In genomic region chr7:49243521-49243920, GRCh38 we compare ENCODE assay signal across 24 cellular contexts.
A peak's percentile ranks its signal among the peaks of the same experiment; 100 is the strongest.
DNase-seq lines count a peak whose midpoint lies in the region; ATAC-seq and TF ChIP-seq lines count a peak whose summit lies in the region.
"Had no signal": no experiment of that assay in that cellular context is flagged by ENCODE, and none has a peak within 500 bp of the region (broad histone marks: within the 10 kb centered on the region; RNA-seq: fewer than 3 reads in every experiment).

No MANE protein-coding gene starts in this region.

- H3K4me3 ChIP-seq in GM23338 = no peak overlapping the region
- H3K4me3 ChIP-seq in OCI-LY7 (ENCODE audit: low read depth, low read length, poor library complexity, severe bottlenecking) = no peak overlapping the region
- H3K4me3 ChIP-seq in epithelial cell of proximal tubule (ENCODE audit: low read depth, low read length) = no peak overlapping the region
- H3K4me3 ChIP-seq: heart right ventricle, tibial nerve had no signal

- H3K36me3 ChIP-seq in GM23338 (ENCODE audit: insufficient read depth) (peaks cover 4% of the 10 kb centered on the region; the same call in 1 of the 2 replicates), OCI-LY7 (ENCODE audit: insufficient read depth, low read length) (no peaks in the 10 kb centered on the region)
- H3K36me3 ChIP-seq: heart right ventricle, tibial nerve had no signal

- H3K4me3 Mint-ChIP-seq in GM23338 (no peak overlapping the region), T-helper 17 cell (no peak overlapping the region)
- H3K4me3 Mint-ChIP-seq: activated T-cell treated with anti-CD3 and anti-CD28 coated beads, Interleukin-2, amount 50 U/mL, for 4 hours; CD8-positive, alpha-beta T cell had no signal

- H4K20me1 ChIP-seq in GM23338 (replicated peaks; ENCODE audit: insufficient read depth) (no peaks in the 10 kb centered on the region), OCI-LY7 (ENCODE audit: insufficient read depth, low read length) (no peaks in the 10 kb centered on the region)

- POLR2A ChIA-PET in OCI-LY7 (lab: Charles Lee) = interaction anchor here (0.6 to 2.5 kb wide), 3 partner anchors 11 to 452 kb away, joined by 3 to 8 read pairs (median 3); no protein-coding TSS in a partner anchor

- H3K4me1 ChIP-seq in GM23338 (ENCODE audit: insufficient read depth) (peaks cover 49% of the 10 kb centered on the region), OCI-LY7 (ENCODE audit: insufficient read depth, low read length, poor library complexity, severe bottlenecking) (peaks cover 27% of the 10 kb centered on the region)
- H3K4me1 ChIP-seq: heart right ventricle, tibial nerve had no signal

- H3K4me1 Mint-ChIP-seq in GM23338 (peaks cover 66% of the 10 kb centered on the region), T-helper 17 cell (no peaks in the 10 kb centered on the region)

- CTCF ChIA-PET in OCI-LY7 (lab: Charles Lee; ENCODE audit: unreplicated experiment) = no interaction called here

- H2AFZ ChIP-seq in GM23338 (no peak overlapping the region), OCI-LY7 (ENCODE audit: low read length) (peak overlapping the region; percentile 89; the same call in 1 of the 2 replicates)

- peaks cover 30% of the 10 kb centered on the region for H3K36me3 Mint-ChIP-seq in GM23338 (ENCODE audit: low read depth)
- no peaks in the 10 kb centered on the region for H3K36me3 Mint-ChIP-seq in T-helper 17 cell (ENCODE audit: low read depth)
- H3K36me3 Mint-ChIP-seq: CD8-positive, alpha-beta T cell had no signal

- H3K27ac Mint-ChIP-seq in GM23338 (peak overlapping the region; percentile 91; the same call in 1 of the 2 replicates), T-helper 17 cell (no peak overlapping the region)
- H3K27ac Mint-ChIP-seq: CD8-positive, alpha-beta T cell had no signal

- intact Hi-C loops in OCI-LY7 (cut with micrococcal nuclease; ENCODE audit: unreplicated experiment) = no loop called here

- peak; percentile 61 for DNase-seq in GM23338 (ENCODE audit: low spot score)
- DNase-seq in OCI-LY7 (ENCODE audit: low spot score) = no peak
- DNase-seq in epithelial cell of proximal tubule (ENCODE audit: low read depth) = no peak
- no peak for DNase-seq in T-helper 17 cell
- DNase-seq: activated CD4-positive, alpha-beta T cell treated with anti-CD3 and anti-CD28 coated beads for 4 hours; activated T-cell treated with anti-CD3 and anti-CD28 coated beads, Interleukin-2, amount 50 U/mL, for 4 hours; CD8-positive, alpha-beta T cell; DMS153; foreskin fibroblast; GF-D8; H7; heart right ventricle; left colon; mesenchymal stem cell; NCI-H146; NCI-H526; nucleus accumbens; stimulated activated CD8-positive, alpha-beta memory T cell treated with anti-CD3 and anti-CD28 coated beads, Interleukin-4, amount 100 ng/mL, for 48 hours; T-helper 1 cell had no signal

- ATAC-seq in GM23338 = no peak; the same call in 2 of the 3 replicates
- no peak for ATAC-seq in GM19463 (IDR thresholded peaks at IDR 0.05; ENCODE audit: unreplicated experiment)
- no peak for ATAC-seq in T-helper 17 cell
- ATAC-seq in GM18873 (IDR thresholded peaks at IDR 0.05; ENCODE audit: low FRiP score, unreplicated experiment) = no peak
- ATAC-seq: activated T-cell treated with anti-CD3 and anti-CD28 coated beads, Interleukin-2, amount 50 U/mL, for 4 hours; CD8-positive, alpha-beta T cell; heart right ventricle; left colon had no signal

- H3K27ac ChIP-seq in C4-2B (no peak overlapping the region), GM23338 (ENCODE audit: low read depth) (no peak overlapping the region; the same call in 1 of the 2 replicates), OCI-LY7 (ENCODE audit: low read depth, low read length, poor library complexity, severe bottlenecking) (no peak overlapping the region)
- H3K27ac ChIP-seq: epithelial cell of prostate, heart right ventricle, tibial nerve had no signal

- no peaks in the 10 kb centered on the region for H3K27me3 ChIP-seq in GM23338 (ENCODE audit: insufficient read depth)
- H3K27me3 ChIP-seq: heart right ventricle, tibial nerve had no signal

- H3K27me3 Mint-ChIP-seq in GM23338 (ENCODE audit: insufficient read depth, low read depth, poor library complexity) (peaks cover 1% of the 10 kb centered on the region), T-helper 17 cell (no peaks in the 10 kb centered on the region)

- no TSS peak for BruUV-seq in OCI-LY7 (replicated peaks; lab: Mats Ljungman, UMichigan)

- H3K79me2 ChIP-seq in GM23338 (replicated peaks; ENCODE audit: insufficient read depth) (no peaks in the 10 kb centered on the region), OCI-LY7 (ENCODE audit: insufficient read depth, low read depth, low read length) (no peaks in the 10 kb centered on the region)

- H3K9me3 ChIP-seq in OCI-LY7 (ENCODE audit: low read length) = peaks cover 5% of the 10 kb centered on the region; the same call in 1 of the 2 replicates
- no peaks in the 10 kb centered on the region for H3K9me3 ChIP-seq in T-helper 17 cell (ENCODE audit: control insufficient read depth, low read length, poor library complexity, severe bottlenecking)

- H3K9me2 ChIP-seq in GM23338 (ENCODE audit: insufficient read depth) (peaks cover 5% of the 10 kb centered on the region; the same call in 1 of the 2 replicates), OCI-LY7 (ENCODE audit: insufficient read depth, low read length) (no peaks in the 10 kb centered on the region)

- peaks cover 15% of the 10 kb centered on the region for H3K9me3 Mint-ChIP-seq in GM23338

- no peaks in the 10 kb centered on the region for H3F3A ChIP-seq in GM23338 (replicated peaks; ENCODE audit: low read depth)

- TF ChIP-seq CTCF in C4-2B (conservative IDR thresholded peaks at IDR 0.05) (peak; percentile 36), GM23338 (conservative IDR thresholded peaks at IDR 0.05; ENCODE audit: low read depth in 2 of 2) (peak; percentile 65 to 85), OCI-LY7 (conservative IDR thresholded peaks at IDR 0.05; ENCODE audit: low read length) (peak; percentile 65), epithelial cell of proximal tubule (conservative IDR thresholded peaks at IDR 0.05; ENCODE audit: low read depth, low read length) (peak; percentile 12)

- H3K4me2 ChIP-seq in GM23338 = no peak overlapping the region
- H3K4me2 ChIP-seq in OCI-LY7 (ENCODE audit: low read length) = no peak overlapping the region

TF ChIP-seq in GM23338, 12 proteins besides CTCF, POLR2A, EP300 and RAD21 (continues in another document):
- TF ChIP-seq EZH2phosphoT487 (IDR thresholded peaks at IDR 0.05; ENCODE audit: unreplicated experiment) (no peak), REST (IDR thresholded peaks at IDR 0.05; ENCODE audit: unreplicated experiment) (no peak)

Comparison
In these comparisons a context has a peak if more than half of its experiments do, and no peak if none do; other contexts are left out.
1. CTCF ChIP-seq: peak in every context shown above with its lines; median percentile 75 in GM23338; 65 in OCI-LY7; 36 in C4-2B; 12 in epithelial cell of proximal tubule.